Comparison of ENCODE assay signal across 26 cellular contexts in the genomic region with DNA sequence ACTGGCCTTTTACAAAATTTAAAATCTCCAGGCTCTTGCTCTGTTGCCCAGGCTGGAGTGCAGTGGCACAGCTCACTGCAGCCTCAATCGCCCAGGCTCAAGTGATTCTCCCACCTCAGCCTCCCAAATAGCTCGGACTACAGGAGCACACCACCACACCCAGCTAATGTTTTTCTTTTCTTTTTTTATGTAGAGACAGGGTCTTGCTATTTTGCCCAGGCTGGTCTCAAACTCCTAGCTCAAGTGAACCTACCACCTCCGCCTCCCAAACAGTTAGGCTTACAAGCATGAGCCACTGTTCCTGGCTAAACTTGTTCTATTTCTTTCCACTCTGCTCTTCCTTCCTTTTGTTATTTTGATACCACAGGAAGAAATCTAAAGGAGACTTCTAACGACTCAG. TPM values are rescaled to one million over a fixed set of nuclear protein-coding genes. Genes with fewer than 3 reads are reported as not detected.
"Had no signal": no experiment of that assay in that cellular context is flagged by ENCODE, and none has a peak within 500 bp of the region (broad histone marks: within the 10 kb centered on the region; RNA-seq: fewer than 3 reads in every experiment).

No MANE protein-coding gene starts in this region.

- H3K4me1 ChIP-seq: SJCRH30 had no signal

- H3K9me3 ChIP-seq: adrenal gland, Peyer's patch, SJCRH30 had no signal

- H3K9me3 Mint-ChIP-seq: activated CD4-positive, alpha-beta memory T cell treated with anti-CD3 and anti-CD28 coated beads for 36 hours; activated T-cell treated with anti-CD3 and anti-CD28 coated beads, Interleukin-2, amount 50 U/mL, for 72 hours; activated T-helper 2 cell treated with anti-CD3 and anti-CD28 coated beads, Interferon-gamma antibody, Interleukin-2, Interleukin-4, amounts not matched to agents 10 μg/mL and 5 μg/mL and 100 μg/mL, durations not matched to agents 14 hours and 24 hours and 36 hours; T-helper 1 cell treated with Interleukin-12 subunit alpha and Interleukin-12 subunit beta and Interleukin-4 antibody, amounts not matched to agents 30 μg/mL and 1 μg/mL, for 36 hours had no signal

- H3K36me3 ChIP-seq: adrenal gland, SJCRH30 had no signal

- ATAC-seq: activated T-cell treated with anti-CD3 and anti-CD28 coated beads, Interleukin-2, amount 50 U/mL, for 72 hours; SK-N-SH treated with all-trans-retinoic acid at 6 μM for 48 hours had no signal

- H3K4me3 ChIP-seq: adrenal gland, Peyer's patch, SJCRH30 had no signal

- H3K4me3 Mint-ChIP-seq: activated B cell treated with CpG ODN at 0.5 μM for 24 hours; activated CD4-positive, alpha-beta memory T cell treated with anti-CD3 and anti-CD28 coated beads for 36 hours; activated CD4-positive, alpha-beta T cell treated with anti-CD3 and anti-CD28 coated beads, Interleukin-2, amount 10 ng/mL, durations not matched to agents 7 days and 5 days; activated naive CD8-positive, alpha-beta T cell treated with anti-CD3 and anti-CD28 coated beads, Interleukin-2, amount 10 ng/mL, durations not matched to agents 7 days and 5 days; activated T-cell treated with anti-CD3 and anti-CD28 coated beads, Interleukin-2, amount 50 U/mL, for 72 hours; T-helper 1 cell treated with Interleukin-12 subunit alpha and Interleukin-12 subunit beta and Interleukin-4 antibody, amounts not matched to agents 30 μg/mL and 1 μg/mL, for 36 hours had no signal

- H3K4me1 Mint-ChIP-seq: activated B cell treated with CpG ODN at 0.5 μM for 24 hours; activated CD4-positive, alpha-beta T cell treated with anti-CD3 and anti-CD28 coated beads, Interleukin-2, amount 10 ng/mL, durations not matched to agents 7 days and 5 days; activated naive CD8-positive, alpha-beta T cell treated with anti-CD3 and anti-CD28 coated beads, Interleukin-2, amount 10 ng/mL, durations not matched to agents 7 days and 5 days had no signal

- H3K27me3 Mint-ChIP-seq: activated B cell treated with CpG ODN at 0.5 μM for 24 hours; activated CD4-positive, alpha-beta memory T cell treated with anti-CD3 and anti-CD28 coated beads for 36 hours; activated CD4-positive, alpha-beta T cell treated with anti-CD3 and anti-CD28 coated beads, Interleukin-2, amount 10 ng/mL, durations not matched to agents 7 days and 5 days; activated naive CD8-positive, alpha-beta T cell treated with anti-CD3 and anti-CD28 coated beads, Interleukin-2, amount 10 ng/mL, durations not matched to agents 7 days and 5 days had no signal

- H3K27ac Mint-ChIP-seq: activated B cell treated with CpG ODN at 0.5 μM for 24 hours; activated CD4-positive, alpha-beta memory T cell treated with anti-CD3 and anti-CD28 coated beads for 36 hours; activated CD4-positive, alpha-beta T cell treated with anti-CD3 and anti-CD28 coated beads, Interleukin-2, amount 10 ng/mL, durations not matched to agents 7 days and 5 days; activated naive CD8-positive, alpha-beta T cell treated with anti-CD3 and anti-CD28 coated beads, Interleukin-2, amount 10 ng/mL, durations not matched to agents 7 days and 5 days; activated T-cell treated with anti-CD3 and anti-CD28 coated beads, Interleukin-2, amount 50 U/mL, for 72 hours; activated T-helper 2 cell treated with anti-CD3 and anti-CD28 coated beads, Interferon-gamma antibody, Interleukin-2, Interleukin-4, amounts not matched to agents 10 μg/mL and 5 μg/mL and 100 μg/mL, durations not matched to agents 14 hours and 24 hours and 36 hours; T-helper 1 cell treated with Interleukin-12 subunit alpha and Interleukin-12 subunit beta and Interleukin-4 antibody, amounts not matched to agents 30 μg/mL and 1 μg/mL, for 36 hours had no signal

- H3K27me3 ChIP-seq: adrenal gland, Peyer's patch, SJCRH30 had no signal

- DNase-seq: activated B cell treated with CpG ODN at 0.5 μM for 24 hours; activated CD4-positive, alpha-beta memory T cell treated with anti-CD3 and anti-CD28 coated beads for 36 hours; activated CD4-positive, alpha-beta T cell treated with anti-CD3 and anti-CD28 coated beads for 1 hour; activated CD4-positive, alpha-beta T cell treated with anti-CD3 and anti-CD28 coated beads, Interleukin-2, amount 10 ng/mL, durations not matched to agents 7 days and 5 days; activated CD8-positive, alpha-beta memory T cell treated with anti-CD3 and anti-CD28 coated beads for 24 hours; activated naive CD4-positive, alpha-beta T cell treated with anti-CD3 and anti-CD28 coated beads, Interleukin-2, amount 50 U/mL, for 16 hours; activated naive CD8-positive, alpha-beta T cell treated with anti-CD3 and anti-CD28 coated beads, Interleukin-2, amount 10 ng/mL, durations not matched to agents 7 days and 5 days; activated T-cell treated with anti-CD3 and anti-CD28 coated beads, Interleukin-2, amount 50 U/mL, for 72 hours; adrenal gland; anterior cingulate cortex; KG1; NCI-H1105; NCI-H1436; NCI-H1694 treated with DMSO at 0.1 percent for 48 hours; NCI-H2081; NCI-H510A treated with DMSO at 0.1 percent for 48 hours; NCI-H69; NK-92 treated with Interleukin-12 subunit alpha and Interleukin-12 subunit beta, amount 100 ng/mL, for 24 hours; Peyer's patch; Right ventricle myocardium superior; SJCRH30; T-helper 9 cell had no signal

- H3K27ac ChIP-seq: adrenal gland, Peyer's patch, RWPE1, SJCRH30 had no signal

RNA-seq across cellular contexts. Expression of a gene that starts 50.3 kb away (rescaled TPM):
- total RNA-seq: activated CD4-positive, alpha-beta T cell treated with anti-CD3 and anti-CD28 coated beads, Interleukin-2, amount 10 ng/mL, durations not matched to agents 7 days and 5 days; activated naive CD8-positive, alpha-beta T cell treated with anti-CD3 and anti-CD28 coated beads, Interleukin-2, amount 10 ng/mL, durations not matched to agents 7 days and 5 days; activated T-helper 2 cell treated with anti-CD3 and anti-CD28 coated beads, Interferon-gamma antibody, Interleukin-2, Interleukin-4, amounts not matched to agents 10 μg/mL and 5 μg/mL and 100 μg/mL, durations not matched to agents 14 hours and 24 hours and 36 hours; Peyer's patch had no signal
